ENCODE assay signal across 1 cellular context in the genomic region with DNA sequence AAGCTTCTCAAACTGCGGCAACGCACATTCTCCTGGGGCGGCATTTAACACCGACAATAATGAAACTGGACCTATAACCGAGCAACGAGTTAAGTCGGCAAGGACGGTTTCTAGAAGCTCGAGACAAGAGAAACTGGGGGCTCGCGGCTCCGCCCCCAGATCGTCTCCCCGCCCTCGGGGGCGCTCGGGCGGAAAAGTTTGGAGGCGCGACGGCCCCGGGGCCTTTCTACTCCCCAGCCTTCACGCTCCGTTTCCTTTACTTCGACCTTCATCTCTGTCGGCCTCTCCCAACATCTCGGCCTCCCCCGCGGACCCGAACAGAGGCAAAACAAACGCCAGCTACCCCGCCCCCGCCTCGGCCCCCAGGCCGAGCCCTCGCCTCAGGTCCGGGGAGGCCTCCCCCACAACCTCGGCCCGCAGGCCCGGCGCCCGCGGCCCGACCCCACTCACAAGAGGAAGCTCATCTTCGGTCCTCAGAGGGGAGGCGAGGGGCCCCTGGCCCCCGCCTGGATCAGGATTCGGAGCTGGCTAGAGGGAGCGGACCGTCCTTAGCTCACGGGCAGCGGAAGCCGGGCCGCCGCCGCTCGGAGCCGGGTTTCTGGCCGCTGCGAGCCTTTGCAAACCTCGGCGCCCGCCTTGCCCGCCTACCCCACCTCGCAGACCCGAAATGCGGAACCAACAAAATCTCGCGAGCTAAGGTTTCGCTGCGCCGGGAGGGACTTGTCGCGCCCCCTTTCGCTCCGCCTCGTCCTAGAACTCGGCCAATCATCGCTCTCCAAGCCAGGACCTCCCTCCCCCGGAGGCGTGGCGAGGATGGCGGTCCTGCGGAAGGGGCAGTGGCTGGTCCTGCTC.
TF ChIP-seq lines count a peak whose summit lies in the region.

A gene (minus strand): TSS at position 669 of the 852 bp plus-strand sequence. CDS start 205 bp downstream, at position 464.

TF ChIP-seq in HCT116, 20 proteins besides CTCF, POLR2A, EP300 and RAD21 (continued from another document):
- 0 out of 2 replicates have a peak, but pooled peaks have one; percentile 30 for TF ChIP-seq EGR1 (IDR thresholded peaks at IDR 0.05; ENCODE audit: low read depth)
- peak; percentile 69 for TF ChIP-seq ELF1 (IDR thresholded peaks at IDR 0.05; ENCODE audit: borderline replicate concordance, low read depth)
- peak; percentile 58; the same call in 1 of the 2 replicates for TF ChIP-seq SIN3A (IDR thresholded peaks at IDR 0.05; ENCODE audit: low read depth)
- no peak for TF ChIP-seq EZH2phosphoT487 (IDR thresholded peaks at IDR 0.05; ENCODE audit: borderline replicate concordance)
- TF ChIP-seq, protein P1, sequence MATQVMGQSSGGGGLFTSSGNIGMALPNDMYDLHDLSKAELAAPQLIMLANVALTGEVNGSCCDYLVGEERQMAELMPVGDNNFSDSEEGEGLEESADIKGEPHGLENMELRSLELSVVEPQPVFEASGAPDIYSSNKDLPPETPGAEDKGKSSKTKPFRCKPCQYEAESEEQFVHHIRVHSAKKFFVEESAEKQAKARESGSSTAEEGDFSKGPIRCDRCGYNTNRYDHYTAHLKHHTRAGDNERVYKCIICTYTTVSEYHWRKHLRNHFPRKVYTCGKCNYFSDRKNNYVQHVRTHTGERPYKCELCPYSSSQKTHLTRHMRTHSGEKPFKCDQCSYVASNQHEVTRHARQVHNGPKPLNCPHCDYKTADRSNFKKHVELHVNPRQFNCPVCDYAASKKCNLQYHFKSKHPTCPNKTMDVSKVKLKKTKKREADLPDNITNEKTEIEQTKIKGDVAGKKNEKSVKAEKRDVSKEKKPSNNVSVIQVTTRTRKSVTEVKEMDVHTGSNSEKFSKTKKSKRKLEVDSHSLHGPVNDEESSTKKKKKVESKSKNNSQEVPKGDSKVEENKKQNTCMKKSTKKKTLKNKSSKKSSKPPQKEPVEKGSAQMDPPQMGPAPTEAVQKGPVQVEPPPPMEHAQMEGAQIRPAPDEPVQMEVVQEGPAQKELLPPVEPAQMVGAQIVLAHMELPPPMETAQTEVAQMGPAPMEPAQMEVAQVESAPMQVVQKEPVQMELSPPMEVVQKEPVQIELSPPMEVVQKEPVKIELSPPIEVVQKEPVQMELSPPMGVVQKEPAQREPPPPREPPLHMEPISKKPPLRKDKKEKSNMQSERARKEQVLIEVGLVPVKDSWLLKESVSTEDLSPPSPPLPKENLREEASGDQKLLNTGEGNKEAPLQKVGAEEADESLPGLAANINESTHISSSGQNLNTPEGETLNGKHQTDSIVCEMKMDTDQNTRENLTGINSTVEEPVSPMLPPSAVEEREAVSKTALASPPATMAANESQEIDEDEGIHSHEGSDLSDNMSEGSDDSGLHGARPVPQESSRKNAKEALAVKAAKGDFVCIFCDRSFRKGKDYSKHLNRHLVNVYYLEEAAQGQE (IDR thresholded peaks at IDR 0.05; ENCODE audit: low read depth) = no peak
